ENCODE assay signal across 8 cellular contexts in the genomic region with DNA sequence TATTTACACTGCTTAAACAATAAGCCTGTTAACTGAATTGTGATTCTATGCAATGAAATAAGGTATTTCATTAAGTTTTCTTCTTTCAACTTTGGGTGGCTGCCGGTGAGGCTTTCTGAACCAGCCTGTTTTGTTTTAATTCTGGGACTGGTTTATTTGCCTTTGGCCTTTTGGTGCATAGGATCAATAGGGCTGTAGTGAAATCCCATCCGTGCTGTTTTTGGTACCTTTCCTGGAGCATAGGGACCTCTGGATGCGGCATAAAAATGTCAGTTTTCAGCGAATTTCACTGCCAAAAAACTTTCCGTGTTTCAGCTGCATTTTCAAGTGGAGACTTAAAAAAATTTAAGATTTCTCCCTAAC. TPM values are rescaled to one million over a fixed set of nuclear protein-coding genes. Genes with fewer than 3 reads are reported as not detected.
A peak's percentile ranks its signal among the peaks of the same experiment; 100 is the strongest.
DNase-seq lines count a peak whose midpoint lies in the region; ATAC-seq, FAIRE-seq and TF ChIP-seq lines count a peak whose summit lies in the region.

No MANE protein-coding gene starts in this region.

- H3K9me3 Mint-ChIP-seq in IgD-negative memory B cell = no peaks in the 10 kb centered on the region

- no peak for FAIRE-seq in bronchial epithelial cell (lab: Jason Lieb, UNC)

- H3K4me1 Mint-ChIP-seq in IgD-negative memory B cell = peaks cover 0 to 8% (median 6%) of the 10 kb centered on the region in 3 donors

- no peaks in the 10 kb centered on the region for H3K36me3 ChIP-seq in bronchial epithelial cell (ENCODE audit: control insufficient read depth, insufficient read depth, low read length)
- H3K36me3 ChIP-seq in muscle layer of duodenum (ENCODE audit: control insufficient read depth in 1 of 2, insufficient read depth in 2 of 2, low read length in 2 of 2) = no peaks in the 10 kb centered on the region

- DNase-seq in AG04450 (ENCODE audit: low read depth, low spot score) (no peak), bronchial epithelial cell (ENCODE audit: low read depth) (no peak), amygdala (lab: John Stamatoyannopoulos, UW) (no peak), NCI-H2196 treated with DMSO at 0.1 percent for 48 hours (lab: John Stamatoyannopoulos, UW; ENCODE audit: unreplicated experiment) (no peak)

- H3K27ac ChIP-seq in AG04450 (ENCODE audit: low read depth, low read length) (no peak overlapping the region), muscle layer of duodenum (ENCODE audit: low read length) (peak overlapping the region; percentile 70)

- POLR2A ChIA-PET in AG04450 (lab: Yijun Ruan, JAX) = no interaction called here

- peak overlapping the region in 2 of 3 donors; percentile 8 to 15 for H3K27ac Mint-ChIP-seq in IgD-negative memory B cell

- H3K27me3 ChIP-seq in AG04450 (ENCODE audit: control insufficient read depth, insufficient read depth, low read length) (no peaks in the 10 kb centered on the region), bronchial epithelial cell (ENCODE audit: control insufficient read depth, insufficient read depth, low read length) (no peaks in the 10 kb centered on the region), muscle layer of duodenum (ENCODE audit: low read depth, low read length) (no peaks in the 10 kb centered on the region)

- TF ChIP-seq CTCF in AG04450 (IDR thresholded peaks at IDR 0.05; ENCODE audit: low read depth, low read length) = no peak
- no peak for TF ChIP-seq CTCF in bronchial epithelial cell (IDR thresholded peaks at IDR 0.05; ENCODE audit: insufficient read depth, low read length, severe bottlenecking)

- H3K4me1 ChIP-seq in muscle layer of duodenum (ENCODE audit: control insufficient read depth in 1 of 2, insufficient read depth in 2 of 2, low read length in 2 of 2) = peaks cover 0 to 7% of the 10 kb centered on the region in 2 donors

- peaks cover 6% of the 10 kb centered on the region for H3K27me3 Mint-ChIP-seq in IgD-negative memory B cell

- peak overlapping the region; percentile 91 to 96 (median 93) for H3K4me3 Mint-ChIP-seq in IgD-negative memory B cell

- CTCF ChIA-PET in AG04450 (lab: Charles Lee) = interaction anchor here (0.9 kb wide), 1 partner anchor 9 kb away, joined by 3 read pairs; no protein-coding TSS in a partner anchor

- H3K9me3 ChIP-seq in AG04450 (ENCODE audit: control insufficient read depth, insufficient read depth, low read length) (no peaks in the 10 kb centered on the region; the same call in 1 of the 2 replicates), muscle layer of duodenum (ENCODE audit: control insufficient read depth in 1 of 2, low read length in 2 of 2) (no peaks in the 10 kb centered on the region)

- no peak for ATAC-seq in HG03460 (IDR thresholded peaks at IDR 0.05; ENCODE audit: unreplicated experiment)
- no peak for ATAC-seq in HG03354 (IDR thresholded peaks at IDR 0.05; ENCODE audit: poor library complexity, severe bottlenecking, unreplicated experiment)

- H3K36me3 Mint-ChIP-seq in IgD-negative memory B cell = no peaks in the 10 kb centered on the region

- H3K4me3 ChIP-seq in AG04450 (ENCODE audit: low read depth, low read length) (peak overlapping the region; percentile 92), bronchial epithelial cell (ENCODE audit: low read depth, low read length) (peak overlapping the region; percentile 78), muscle layer of duodenum (ENCODE audit: low read depth in 1 of 2, low read length in 2 of 2) (peak overlapping the region; percentile 75 to 97)

RNA-seq across cellular contexts. Expression of a gene that starts 0.5 kb away (rescaled TPM):
- polyA plus RNA-seq in AG04450 (2011; rRNA removed) (1.1 and 1.7 TPM in 2 replicates), IgD-negative memory B cell (not detected)
- 0.46 and 2.0 TPM in 2 replicates for polyA minus RNA-seq in AG04450 (2011; rRNA and poly(A)+ RNA removed)
- total RNA-seq in bronchial epithelial cell = 17.1 and 26.0 TPM in 2 replicates

RNA-seq across cellular contexts. Expression of a gene that starts 18.2 kb away (rescaled TPM):
- polyA plus RNA-seq in AG04450 (2011; rRNA removed) = 12.6 and 17.9 TPM in 2 replicates
- polyA minus RNA-seq in AG04450 (2011; rRNA and poly(A)+ RNA removed) = 13.8 and 25.8 TPM in 2 replicates
- 12.6 TPM for polyA plus RNA-seq in IgD-negative memory B cell
- total RNA-seq in bronchial epithelial cell = 17.3 and 22.4 TPM in 2 replicates
